Comparison of ENCODE assay signal across 11 cellular contexts in the genomic region with DNA sequence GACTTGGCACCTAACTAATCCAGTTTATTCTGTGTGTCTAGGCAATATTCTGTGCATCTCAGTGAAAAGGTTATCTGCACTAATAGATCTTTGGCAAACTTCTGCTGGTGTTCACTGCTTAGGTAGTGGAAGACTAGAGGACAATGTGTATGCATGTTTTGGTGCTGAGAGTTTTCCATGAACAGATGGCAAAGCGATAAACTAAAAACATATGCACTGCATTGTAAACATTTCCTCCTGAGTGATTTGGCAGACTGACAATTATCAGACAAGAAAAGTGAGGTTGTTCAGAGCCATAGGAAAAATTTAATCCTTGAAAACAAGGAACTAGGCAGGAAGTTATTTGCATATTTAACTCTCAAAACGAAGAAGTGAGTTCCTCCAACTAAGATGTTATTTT.
DNase-seq lines count a peak whose midpoint lies in the region; TF ChIP-seq lines count a peak whose summit lies in the region.
"Had no signal": no experiment of that assay in that cellular context is flagged by ENCODE, and none has a peak within 500 bp of the region (broad histone marks: within the 10 kb centered on the region; RNA-seq: fewer than 3 reads in every experiment).

No MANE protein-coding gene starts in this region.

- DNase-seq in NCI-H1092 treated with DMSO at 0.1 percent for 48 hours (lab: John Stamatoyannopoulos, UW), result peak; percentile 36
- no peak for DNase-seq in NCI-H1092 (lab: John Stamatoyannopoulos, UW)
- DNase-seq in NCI-H524 (lab: John Stamatoyannopoulos, UW), result peak; percentile 72 to 89
- peak; percentile 98 for DNase-seq in dermis blood vessel endothelial cell
- DNase-seq in osteocyte (ENCODE audit: extremely low spot score, unreplicated experiment), result no peak
- no peak for DNase-seq in NCI-H2196 treated with DMSO at 0.1 percent for 48 hours (lab: John Stamatoyannopoulos, UW; ENCODE audit: unreplicated experiment)
- no peak for DNase-seq in amygdala (lab: John Stamatoyannopoulos, UW)
- no peak for DNase-seq in activated CD4-positive, alpha-beta T cell treated with anti-CD3 and anti-CD28 coated beads for 1 hour
- DNase-seq: activated CD4-positive, alpha-beta T cell treated with anti-CD3 and anti-CD28 coated beads for 48 hours; naive B cell; stimulated activated CD4-positive, alpha-beta T cell treated with anti-CD3 and anti-CD28 coated beads, Interleukin-15, amount 100 ng/mL, for 24 hours had no signal

- TF ChIP-seq CTCF in osteocyte (IDR thresholded peaks at IDR 0.05), result no peak

- H3K4me3 Mint-ChIP-seq in osteocyte (ENCODE audit: unreplicated experiment), result no peak overlapping the region
- H3K4me3 Mint-ChIP-seq: naive B cell had no signal

- H3K36me3 Mint-ChIP-seq in osteocyte (ENCODE audit: unreplicated experiment), result no peaks in the 10 kb centered on the region
- H3K36me3 Mint-ChIP-seq: naive B cell had no signal

- H3K9me3 Mint-ChIP-seq in osteocyte (ENCODE audit: unreplicated experiment), result no peaks in the 10 kb centered on the region

- H3K27me3 Mint-ChIP-seq in osteocyte (ENCODE audit: unreplicated experiment), result no peaks in the 10 kb centered on the region

- peak overlapping the region; percentile 8 for H3K27ac Mint-ChIP-seq in osteocyte (ENCODE audit: unreplicated experiment)

- H3K4me1 Mint-ChIP-seq in osteocyte (ENCODE audit: unreplicated experiment), result peaks cover 61% of the 10 kb centered on the region

Comparison
In these comparisons a context has a peak if more than half of its experiments do, and no peak if none do; other contexts are left out.
1. DNase-seq: peak in NCI-H1092 treated with DMSO at 0.1 percent for 48 hours (single experiment), NCI-H524 (2 of 2) and dermis blood vessel endothelial cell (single experiment); none in NCI-H1092 (single experiment), osteocyte (single experiment), NCI-H2196 treated with DMSO at 0.1 percent for 48 hours (single experiment), amygdala (0 of 56) and activated CD4-positive, alpha-beta T cell treated with anti-CD3 and anti-CD28 coated beads for 1 hour (single experiment).